In the genomic region with DNA sequence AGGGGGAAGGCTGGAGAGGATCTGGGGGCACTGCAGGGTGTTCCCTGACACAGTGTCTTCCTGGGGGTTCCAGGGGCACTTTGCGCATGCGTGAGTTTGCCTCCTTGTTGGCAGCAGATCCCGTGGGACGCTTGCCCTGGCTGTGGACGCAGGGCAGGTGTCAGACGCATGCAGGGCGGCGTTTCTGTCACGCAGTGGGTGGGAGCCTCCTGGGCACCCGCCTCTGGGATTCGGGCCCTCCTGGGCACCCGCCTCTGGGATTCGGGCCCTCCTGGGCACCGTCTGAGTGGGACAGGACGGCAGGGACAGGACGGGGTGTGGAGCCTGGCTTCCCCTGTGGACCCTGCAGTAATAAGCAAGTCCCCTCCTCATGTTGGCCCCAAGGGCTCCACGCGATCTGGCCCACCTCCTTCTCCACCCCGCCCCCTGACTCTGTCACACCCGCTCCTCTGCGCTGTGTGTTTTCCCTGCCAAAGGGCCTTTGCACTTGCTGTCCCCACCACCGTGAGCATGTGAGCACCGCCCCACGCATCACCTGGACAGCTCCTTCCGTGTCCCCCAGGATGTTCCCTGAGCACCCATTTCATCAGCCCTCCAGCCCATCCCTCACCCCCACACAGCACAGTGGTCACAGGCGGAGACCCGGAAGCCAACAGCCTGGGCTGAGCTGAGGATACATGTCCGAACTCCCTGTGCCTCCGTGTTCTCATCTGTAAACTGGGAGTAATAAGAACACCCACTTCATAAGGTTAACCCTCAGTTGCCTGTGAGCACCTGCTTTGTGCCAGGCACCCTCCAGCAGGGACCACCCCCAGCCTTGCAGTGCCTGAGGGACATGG, we compare ENCODE assay signal across 8 cellular contexts. TPM values are rescaled to one million over a fixed set of nuclear protein-coding genes. Genes with fewer than 3 reads are reported as not detected.
A peak's percentile ranks its signal among the peaks of the same experiment; 100 is the strongest.
DNase-seq lines count a peak whose midpoint lies in the region; ATAC-seq and TF ChIP-seq lines count a peak whose summit lies in the region.

No MANE protein-coding gene starts in this region.

- H3K27me3 ChIP-seq in brain microvascular endothelial cell (replicated peaks), result no peaks in the 10 kb centered on the region

- peaks cover 11% of the 10 kb centered on the region for H3K4me1 ChIP-seq in mucosa of descending colon (ENCODE audit: low read depth)

- H3K36me3 ChIP-seq in brain microvascular endothelial cell (replicated peaks) (no peaks in the 10 kb centered on the region), mucosa of descending colon (ENCODE audit: low read depth) (no peaks in the 10 kb centered on the region)

- H3K4me3 ChIP-seq in brain microvascular endothelial cell (ENCODE audit: low read depth, low read length) (peak overlapping the region; percentile 67), mucosa of descending colon (no peak overlapping the region)

- DNase-seq in AG08396 (ENCODE audit: low spot score), result peak; percentile 93
- DNase-seq in HS-5 (ENCODE audit: low read depth), result peak; percentile 42
- no peak for DNase-seq in brain microvascular endothelial cell
- peak; percentile 36 to 60 (median 56) for DNase-seq in mucosa of descending colon
- DNase-seq in GM10266 (ENCODE audit: extremely low spot score), result no peak
- DNase-seq in SIG-M5 treated with dmso at 0.1 percent for 504 hours (lab: John Stamatoyannopoulos, UW; ENCODE audit: unreplicated experiment), result no peak
- no peak for DNase-seq in HuH-7 (ENCODE audit: low spot score)

- in situ Hi-C loops in brain microvascular endothelial cell (cut with HindIII; ENCODE audit: low pct_ligation_motif_present, low sequenced_read_pairs), result no loop called here

- H3K27ac ChIP-seq in brain microvascular endothelial cell, result no peak overlapping the region

- no peak for ATAC-seq in mucosa of descending colon
- ATAC-seq in HG03571 (IDR thresholded peaks at IDR 0.05; ENCODE audit: unreplicated experiment), result no peak

- no peaks in the 10 kb centered on the region for H3K9me3 ChIP-seq in mucosa of descending colon

- intact Hi-C loops in mucosa of descending colon (cut with DNase I, micrococcal nuclease), result no loop called here

- no peak for TF ChIP-seq CTCF in brain microvascular endothelial cell (IDR thresholded peaks at IDR 0.05; ENCODE audit: low read depth, low read length, missing control alignments)
- TF ChIP-seq CTCF in mucosa of descending colon (IDR thresholded peaks at IDR 0.05), result no peak
- TF ChIP-seq CTCF in GM10266 (IDR thresholded peaks at IDR 0.05; ENCODE audit: control insufficient read depth, insufficient read depth, low read depth, missing control alignments), result no peak

RNA-seq across cellular contexts. Expression of a gene that starts 4.4 kb away (rescaled TPM):
- total RNA-seq in mucosa of descending colon, result 1 to 10 TPM; 1.1 to 5.3 (median 1.4) TPM

Comparison
In these comparisons a context has a peak if more than half of its experiments do, and no peak if none do; other contexts are left out.
1. DNase-seq: peak in AG08396 (single experiment), HS-5 (single experiment) and mucosa of descending colon (3 of 3); none in brain microvascular endothelial cell (single experiment), GM10266 (single experiment), SIG-M5 treated with dmso at 0.1 percent for 504 hours (single experiment) and HuH-7 (single experiment).